9 cellular contexts compared by ENCODE assay signal in genomic region chr2:215828528-215829184, GRCh38.
DNase-seq lines count a peak whose midpoint lies in the region; ATAC-seq, FAIRE-seq and TF ChIP-seq lines count a peak whose summit lies in the region.
"Had no signal": no experiment of that assay in that cellular context is flagged by ENCODE, and none has a peak within 500 bp of the region (broad histone marks: within the 10 kb centered on the region; RNA-seq: fewer than 3 reads in every experiment).

No MANE protein-coding gene starts in this region.

- H3K9me3 Mint-ChIP-seq in astrocyte (ENCODE audit: unreplicated experiment): peaks cover 3% of the 10 kb centered on the region
- peaks cover 0 to 2% of the 10 kb centered on the region in 2 donors for H3K9me3 Mint-ChIP-seq in stimulated activated naive B cell treated with anti-CD40 and anti-IgM and Interleukin-4, amounts not matched to agents 10 μg/mL and 1 μg/mL and 100 μg/mL, for 72 hours

- no peaks in the 10 kb centered on the region for H4K20me1 ChIP-seq in astrocyte (ENCODE audit: insufficient read depth, low read length)

- no peak overlapping the region for H3K4me3 Mint-ChIP-seq in astrocyte (ENCODE audit: unreplicated experiment)
- no peak overlapping the region for H3K4me3 Mint-ChIP-seq in stimulated activated naive B cell treated with anti-CD40 and anti-IgM and Interleukin-4, amounts not matched to agents 10 μg/mL and 1 μg/mL and 100 μg/mL, for 72 hours

- no peaks in the 10 kb centered on the region for H3K27me3 ChIP-seq in astrocyte (ENCODE audit: insufficient read depth, low read length)

- H3K4me1 Mint-ChIP-seq in astrocyte (ENCODE audit: low read depth, unreplicated experiment): peaks cover 38% of the 10 kb centered on the region
- H3K4me1 Mint-ChIP-seq in stimulated activated naive B cell treated with anti-CD40 and anti-IgM and Interleukin-4, amounts not matched to agents 10 μg/mL and 1 μg/mL and 100 μg/mL, for 72 hours: peaks cover 3 to 6% of the 10 kb centered on the region in 2 donors

- no peaks in the 10 kb centered on the region for H3K79me2 ChIP-seq in astrocyte (ENCODE audit: insufficient read depth, low read length)

- no peaks in the 10 kb centered on the region for H3K9me3 ChIP-seq in astrocyte (ENCODE audit: insufficient read depth, low read depth, low read length)

- no peaks in the 10 kb centered on the region for H3K36me3 ChIP-seq in astrocyte (ENCODE audit: insufficient read depth, low read length)

- no peak overlapping the region for H3K27ac ChIP-seq in astrocyte (ENCODE audit: low read depth, low read length)

- no peak overlapping the region for H3K9ac ChIP-seq in astrocyte (ENCODE audit: low read length)

- no peaks in the 10 kb centered on the region for H3K27me3 Mint-ChIP-seq in astrocyte (ENCODE audit: low read depth, unreplicated experiment)
- H3K27me3 Mint-ChIP-seq in stimulated activated naive B cell treated with anti-CD40 and anti-IgM and Interleukin-4, amounts not matched to agents 10 μg/mL and 1 μg/mL and 100 μg/mL, for 72 hours: peaks cover 0 to 8% of the 10 kb centered on the region in 2 donors

- ATAC-seq in GM21367 (IDR thresholded peaks at IDR 0.05; ENCODE audit: unreplicated experiment) (peak; percentile 76), HG03558 (IDR thresholded peaks at IDR 0.05; ENCODE audit: extremely low read depth, unreplicated experiment) (peak; percentile 66)
- peak; percentile 82 to 86 for ATAC-seq in stimulated activated naive B cell treated with anti-CD40 and anti-IgM and Interleukin-4, amounts not matched to agents 10 μg/mL and 1 μg/mL and 100 μg/mL, for 72 hours (replicated peaks)

- peak; percentile 52 for TF ChIP-seq CTCF in astrocyte (IDR thresholded peaks at IDR 0.05; ENCODE audit: insufficient read depth, low read depth, low read length)

- no peak overlapping the region for H2AFZ ChIP-seq in astrocyte (ENCODE audit: low read depth, low read length)

- DNase-seq in DMS153 (lab: John Stamatoyannopoulos, UW) (peak; percentile 23), DMS153 treated with DMSO at 0.1 percent for 48 hours (lab: John Stamatoyannopoulos, UW; ENCODE audit: unreplicated experiment) (no peak), OCI-M1 (lab: John Stamatoyannopoulos, UW) (peak; percentile 88), astrocyte (ENCODE audit: low read depth) (peak; percentile 44), islet precursor cell (peak; percentile 87)
- DNase-seq in stimulated activated naive B cell treated with anti-CD40 and anti-IgM and Interleukin-4, amounts not matched to agents 10 μg/mL and 1 μg/mL and 100 μg/mL, for 72 hours: peak; percentile 8

- peaks cover 27% of the 10 kb centered on the region for H3K4me1 ChIP-seq in astrocyte (ENCODE audit: insufficient read depth, low read length)

- no peak overlapping the region for H3K4me2 ChIP-seq in astrocyte (ENCODE audit: low read length)

- no peaks in the 10 kb centered on the region for H3K36me3 Mint-ChIP-seq in astrocyte (ENCODE audit: low read depth, unreplicated experiment)
- no peaks in the 10 kb centered on the region for H3K36me3 Mint-ChIP-seq in stimulated activated naive B cell treated with anti-CD40 and anti-IgM and Interleukin-4, amounts not matched to agents 10 μg/mL and 1 μg/mL and 100 μg/mL, for 72 hours

- H3K27ac Mint-ChIP-seq in astrocyte (ENCODE audit: unreplicated experiment): no peak overlapping the region
- no peak overlapping the region for H3K27ac Mint-ChIP-seq in stimulated activated naive B cell treated with anti-CD40 and anti-IgM and Interleukin-4, amounts not matched to agents 10 μg/mL and 1 μg/mL and 100 μg/mL, for 72 hours

- peak; percentile 52 for FAIRE-seq in astrocyte (lab: Jason Lieb, UNC)
- FAIRE-seq: A204.1 had no signal

- H3K4me3 ChIP-seq in astrocyte (ENCODE audit: insufficient read depth, low read depth, low read length): no peak overlapping the region
